Comparison of ENCODE assay signal across 16 cellular contexts in genomic region chr16:71524566-71525553, GRCh38. TPM values are rescaled to one million over a fixed set of nuclear protein-coding genes. Genes with fewer than 3 reads are reported as not detected.
DNase-seq lines count a peak whose midpoint lies in the region; ATAC-seq and TF ChIP-seq lines count a peak whose summit lies in the region.
"Had no signal": no experiment of that assay in that cellular context is flagged by ENCODE, and none has a peak within 500 bp of the region (broad histone marks: within the 10 kb centered on the region; RNA-seq: fewer than 3 reads in every experiment).

No MANE protein-coding gene starts in this region.

- H3K9me3 ChIP-seq in parathyroid adenoma (ENCODE audit: control insufficient read depth, low read length): no peaks in the 10 kb centered on the region
- H3K9me3 ChIP-seq: testis had no signal

- peak overlapping the region; percentile 38 for H2AFZ ChIP-seq in parathyroid adenoma
- H2AFZ ChIP-seq: neural progenitor cell had no signal

- peak; percentile 49 for ATAC-seq in esophagus mucosa
- ATAC-seq in GM18870 (IDR thresholded peaks at IDR 0.05; ENCODE audit: unreplicated experiment): no peak
- ATAC-seq: T-cell had no signal

- H3K4me2 ChIP-seq in parathyroid adenoma (ENCODE audit: low read length): no peak overlapping the region

- no peak overlapping the region for H3K27ac ChIP-seq in parathyroid adenoma
- H3K27ac ChIP-seq: neural progenitor cell, testis had no signal

- H3K36me3 ChIP-seq in parathyroid adenoma (ENCODE audit: control insufficient read depth, insufficient read depth, low read length): no peaks in the 10 kb centered on the region
- H3K36me3 ChIP-seq: neural progenitor cell had no signal

- no peak overlapping the region for H3K9ac ChIP-seq in parathyroid adenoma
- H3K9ac ChIP-seq: neural progenitor cell had no signal

- TF ChIP-seq CTCF in parathyroid adenoma (IDR thresholded peaks at IDR 0.05): no peak

- H3K27me3 ChIP-seq in parathyroid adenoma (ENCODE audit: control insufficient read depth, insufficient read depth, low read length): no peaks in the 10 kb centered on the region
- H3K27me3 ChIP-seq: testis had no signal

- H3K4me3 ChIP-seq in parathyroid adenoma (ENCODE audit: low read depth, low read length): no peak overlapping the region
- H3K4me3 ChIP-seq: testis had no signal

- H3K79me2 ChIP-seq in parathyroid adenoma: no peaks in the 10 kb centered on the region

- DNase-seq in NCI-H69 (lab: John Stamatoyannopoulos, UW): peak; percentile 5
- DNase-seq in activated naive CD4-positive, alpha-beta T cell treated with Interleukin-2 at 50 U/mL for 16 hours: no peak
- DNase-seq: COR-L47, H7, left cardiac atrium, NCI-H2029 treated with DMSO at 0.1 percent for 48 hours, retina, SHP77, T-cell, testis had no signal

- peaks cover 8% of the 10 kb centered on the region for H3K4me1 ChIP-seq in parathyroid adenoma
- H3K4me1 ChIP-seq: testis had no signal

RNA-seq across cellular contexts. Expression of gene CHST4, which starts 1.4 kb away (rescaled TPM):
- total RNA-seq in esophagus mucosa: 0.16 TPM
- total RNA-seq: mesothelial cell of epicardium, NCI-H460 had no signal

RNA-seq across cellular contexts. Expression of gene ZNF19, which starts 35.7 kb away (rescaled TPM):
- 1.9 TPM for total RNA-seq in esophagus mucosa

RNA-seq across cellular contexts. Expression of gene TAT, which starts 52.0 kb away (rescaled TPM):
- total RNA-seq in esophagus mucosa: 0.24 TPM
- total RNA-seq: H7, left cardiac atrium, mesothelial cell of epicardium had no signal
